Comparison of ENCODE assay signal across 8 cellular contexts in genomic region chr10:38094158-38094922, GRCh38. TPM values are rescaled to one million over a fixed set of nuclear protein-coding genes. Genes with fewer than 3 reads are reported as not detected.
DNase-seq lines count a peak whose midpoint lies in the region; ATAC-seq and TF ChIP-seq lines count a peak whose summit lies in the region.

Gene ZNF37A (plus strand): TSS chr10:38094337. CDS start chr10:38096618, 2,281 bp downstream.

- H3K4me3 ChIP-seq in GM12864 (ENCODE audit: low read depth, low read length) = peak within 1 kb of the TSS; percentile 91
- peak within 1 kb of the TSS; percentile 95 for H3K4me3 ChIP-seq in parathyroid adenoma (ENCODE audit: low read depth, low read length)
- H3K4me3 ChIP-seq in tibial nerve = peak within 1 kb of the TSS; percentile 51 to 91 (median 74)

- peak; percentile 94 for DNase-seq in GM12864 (ENCODE audit: low read depth)
- DNase-seq in NCI-H1417 (lab: John Stamatoyannopoulos, UW) = peak; percentile 89 to 95 (median 90)
- peak; percentile 81 to 89 for DNase-seq in SW 1271 (lab: John Stamatoyannopoulos, UW)
- DNase-seq in activated naive CD8-positive, alpha-beta T cell treated with anti-CD3 and anti-CD28 coated beads, Interleukin-2, amount 50 U/mL, for 16 hours (ENCODE audit: low read depth, low spot score) = peak; percentile 65
- DNase-seq in Right ventricle myocardium superior = peak; percentile 96
- DNase-seq in tibial nerve (ENCODE audit: low spot score in 2 of 2) = peak; percentile 88 to 97

- peak within 1 kb of the TSS; percentile 100 for H2AFZ ChIP-seq in parathyroid adenoma

- peak within 1 kb of the TSS; percentile 64 for H3K9ac ChIP-seq in parathyroid adenoma

- peak in 1 of 2 donors; percentile 89 for TF ChIP-seq EP300 in tibial nerve (IDR thresholded peaks at IDR 0.05)

- intact Hi-C loops in Right ventricle myocardium superior (cut with DNase I) = loop anchor here (5.0 kb wide), 1 partner anchor 237 kb away; the partner anchor contains the start of gene ZNF248

- H3K36me3 ChIP-seq in parathyroid adenoma (ENCODE audit: control insufficient read depth, insufficient read depth, low read length) (no peaks in the 10 kb centered on the region), tibial nerve (peaks cover 4 to 40% (median 9%) of the 10 kb centered on the region in 3 donors)

- peak within 1 kb of the TSS; percentile 95 for H3K4me2 ChIP-seq in parathyroid adenoma (ENCODE audit: low read length)

- ATAC-seq in HG02759 (IDR thresholded peaks at IDR 0.05; ENCODE audit: unreplicated experiment) (peak; percentile 96), Right ventricle myocardium superior (ENCODE audit: poor library complexity) (peak; percentile 100)

- 0% methylated on average over 50 to 56 of the region's 59 CpGs for WGBS in tibial nerve, 2 donors

- TF ChIP-seq CTCF in GM12864 (IDR thresholded peaks at IDR 0.05; ENCODE audit: low read depth, low read length, missing control alignments) (no peak), parathyroid adenoma (IDR thresholded peaks at IDR 0.05) (no peak), tibial nerve (IDR thresholded peaks at IDR 0.05) (peak in 1 of 5 experiments; percentile 31)

- H3K79me2 ChIP-seq in parathyroid adenoma = peaks cover 12% of the 10 kb centered on the region

- peak within 1 kb of the TSS; percentile 77 for H3K27ac ChIP-seq in parathyroid adenoma
- H3K27ac ChIP-seq in tibial nerve = peak within 1 kb of the TSS; percentile 73 to 91 (median 87)

- H3K27me3 ChIP-seq in parathyroid adenoma (ENCODE audit: control insufficient read depth, insufficient read depth, low read length) (no peaks in the 10 kb centered on the region), tibial nerve (no peaks in the 10 kb centered on the region)

- no peaks in the 10 kb centered on the region for H3K9me3 ChIP-seq in parathyroid adenoma (ENCODE audit: control insufficient read depth, low read length)
- H3K9me3 ChIP-seq in tibial nerve = peaks cover 0 to 13% (median 1%) of the 10 kb centered on the region in 4 donors

- peaks cover 5% of the 10 kb centered on the region for H3K4me1 ChIP-seq in parathyroid adenoma
- peaks cover 0 to 19% (median 6%) of the 10 kb centered on the region in 4 donors for H3K4me1 ChIP-seq in tibial nerve

- TF ChIP-seq POLR2A in tibial nerve (IDR thresholded peaks at IDR 0.05) = peak in 1 of 2 donors; percentile 79

RNA-seq across cellular contexts. Expression of gene ZNF37A, which starts in this region (rescaled TPM):
- total RNA-seq in Right ventricle myocardium superior = 10.0 TPM
- total RNA-seq in tibial nerve = 10 to 100 TPM; 20.3 to 27.6 (median 24.7) TPM

Comparison
In these comparisons a context has a peak if more than half of its experiments do, and no peak if none do; other contexts are left out.
1. Peak in every context shown above with its lines: DNase-seq, ATAC-seq, H3K4me3 ChIP-seq and H3K27ac ChIP-seq.